Comparison of ENCODE assay signal across 18 cellular contexts in the genomic region with DNA sequence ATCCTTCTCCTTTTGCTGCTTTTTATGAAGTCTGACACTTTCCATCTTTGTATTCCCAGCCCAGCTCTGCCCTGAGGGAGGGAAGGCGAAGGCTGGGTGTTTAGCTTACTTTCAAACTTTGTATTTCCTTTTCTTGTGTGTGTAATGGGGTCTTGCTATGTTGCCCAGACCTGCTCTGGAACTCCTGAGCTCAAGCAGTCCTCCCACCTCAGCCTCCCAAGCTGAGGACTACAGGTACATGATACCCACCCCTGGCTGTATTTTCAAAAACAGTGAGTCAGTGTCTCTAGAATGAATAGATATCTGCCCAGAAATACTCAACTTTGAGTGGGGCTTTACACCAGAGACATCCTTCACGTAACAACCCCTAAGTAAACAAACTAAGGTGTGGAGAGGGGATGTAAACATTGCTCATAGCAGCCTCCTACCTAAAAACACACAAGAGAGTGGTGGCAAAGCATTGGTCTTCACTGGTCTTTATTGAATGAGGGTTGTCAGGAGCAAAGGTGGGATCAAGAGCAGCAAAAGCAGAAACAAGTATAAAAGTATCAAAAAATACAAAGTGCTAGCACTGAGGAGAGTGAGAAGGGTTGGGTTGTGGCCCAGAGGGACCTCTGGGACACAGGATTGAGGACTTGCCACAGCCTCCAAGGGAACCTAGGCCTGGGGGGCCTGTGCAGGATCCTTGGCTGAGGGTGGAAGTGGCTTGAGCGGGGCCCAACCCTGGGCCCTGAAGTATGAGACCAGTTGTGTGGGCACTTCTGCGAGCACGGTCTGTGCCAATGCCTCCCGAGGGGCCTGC. TPM values are rescaled to one million over a fixed set of nuclear protein-coding genes. Genes with fewer than 3 reads are reported as not detected.
DNase-seq lines count a peak whose midpoint lies in the region; ATAC-seq and TF ChIP-seq lines count a peak whose summit lies in the region.
"Had no signal": no experiment of that assay in that cellular context is flagged by ENCODE, and none has a peak within 500 bp of the region (broad histone marks: within the 10 kb centered on the region; RNA-seq: fewer than 3 reads in every experiment).

No MANE protein-coding gene starts in this region.

- POLR2A ChIA-PET in activated CD8-positive, alpha-beta T cell treated with anti-CD3 and anti-CD28 coated beads for 36 hours (lab: Charles Lee): no interaction called here
- POLR2A ChIA-PET in activated CD8-positive, alpha-beta T cell treated with anti-CD3 and anti-CD28 coated beads, Interleukin-2, amount 10 ng/mL, durations not matched to agents 7 days and 5 days (lab: Charles Lee): interaction anchor here (0.6 to 1.3 kb wide), 2 partner anchors 38 to 184 kb away, joined by 3 to 5 read pairs; a partner anchor contains a TSS

- H3K4me3 ChIP-seq in MG63: no peak overlapping the region
- H3K4me3 ChIP-seq: A549, spleen had no signal

- intact Hi-C loops in activated CD8-positive, alpha-beta T cell treated with anti-CD3 and anti-CD28 coated beads for 36 hours (cut with micrococcal nuclease): no loop called here
- intact Hi-C loops in Calu3 (cut with micrococcal nuclease; ENCODE audit: unreplicated experiment): no loop called here

- BruUV-seq in Calu3 (replicated peaks; lab: Mats Ljungman, UMichigan): TSS peak; percentile 49

- H3K27me3 ChIP-seq in MG63: no peaks in the 10 kb centered on the region
- H3K27me3 ChIP-seq: spleen had no signal

- TF ChIP-seq CTCF in activated CD8-positive, alpha-beta T cell treated with anti-CD3 and anti-CD28 coated beads for 36 hours (IDR thresholded peaks at IDR 0.05): no peak
- no peak for TF ChIP-seq CTCF in Calu3 (IDR thresholded peaks at IDR 0.05; ENCODE audit: unreplicated experiment)
- no peak for TF ChIP-seq CTCF in nephron progenitor cell (IDR thresholded peaks at IDR 0.05)

- no peak overlapping the region for H3K4me3 Mint-ChIP-seq in activated CD8-positive, alpha-beta T cell treated with anti-CD3 and anti-CD28 coated beads for 36 hours
- no peak overlapping the region for H3K4me3 Mint-ChIP-seq in activated CD8-positive, alpha-beta T cell treated with anti-CD3 and anti-CD28 coated beads, Interleukin-2, amount 10 ng/mL, durations not matched to agents 7 days and 5 days
- no peak overlapping the region for H3K4me3 Mint-ChIP-seq in Calu3 (ENCODE audit: low read depth, unreplicated experiment)
- no peak overlapping the region for H3K4me3 Mint-ChIP-seq in nephron progenitor cell

- peaks cover 31% of the 10 kb centered on the region for H3K36me3 Mint-ChIP-seq in activated CD8-positive, alpha-beta T cell treated with anti-CD3 and anti-CD28 coated beads for 36 hours (ENCODE audit: low read depth)
- peaks cover 44% of the 10 kb centered on the region for H3K36me3 Mint-ChIP-seq in activated CD8-positive, alpha-beta T cell treated with anti-CD3 and anti-CD28 coated beads, Interleukin-2, amount 10 ng/mL, durations not matched to agents 7 days and 5 days (ENCODE audit: low read depth)
- H3K36me3 Mint-ChIP-seq in Calu3 (ENCODE audit: insufficient read depth, unreplicated experiment): peaks cover 82% of the 10 kb centered on the region
- H3K36me3 Mint-ChIP-seq in activated naive CD4-positive, alpha-beta T cell treated with anti-CD3 and anti-CD28 coated beads, Interleukin-2, amount 50 U/mL, for 72 hours: peaks cover 15 to 17% of the 10 kb centered on the region in 2 donors
- peaks cover 68% of the 10 kb centered on the region for H3K36me3 Mint-ChIP-seq in nephron progenitor cell (ENCODE audit: low read depth)

- peaks cover 76% of the 10 kb centered on the region for H3K36me3 ChIP-seq in MG63

- no peaks in the 10 kb centered on the region for H3K9me3 Mint-ChIP-seq in activated CD8-positive, alpha-beta T cell treated with anti-CD3 and anti-CD28 coated beads for 36 hours
- H3K9me3 Mint-ChIP-seq in activated CD8-positive, alpha-beta T cell treated with anti-CD3 and anti-CD28 coated beads, Interleukin-2, amount 10 ng/mL, durations not matched to agents 7 days and 5 days (ENCODE audit: insufficient read depth): no peaks in the 10 kb centered on the region
- no peaks in the 10 kb centered on the region for H3K9me3 Mint-ChIP-seq in Calu3 (ENCODE audit: low read depth, unreplicated experiment)
- no peaks in the 10 kb centered on the region for H3K9me3 Mint-ChIP-seq in activated naive CD4-positive, alpha-beta T cell treated with anti-CD3 and anti-CD28 coated beads, Interleukin-2, amount 50 U/mL, for 72 hours
- no peaks in the 10 kb centered on the region for H3K9me3 Mint-ChIP-seq in nephron progenitor cell

- no peak for ATAC-seq in activated CD8-positive, alpha-beta T cell treated with anti-CD3 and anti-CD28 coated beads for 36 hours
- no peak for ATAC-seq in activated CD8-positive, alpha-beta T cell treated with anti-CD3 and anti-CD28 coated beads, Interleukin-2, amount 10 ng/mL, durations not matched to agents 7 days and 5 days
- ATAC-seq in activated naive CD4-positive, alpha-beta T cell treated with anti-CD3 and anti-CD28 coated beads, Interleukin-2, amount 50 U/mL, for 72 hours: no peak
- no peak for ATAC-seq in HG02610 (IDR thresholded peaks at IDR 0.05; ENCODE audit: unreplicated experiment)
- ATAC-seq: A549 had no signal

- no peaks in the 10 kb centered on the region for H3K4me1 Mint-ChIP-seq in activated CD8-positive, alpha-beta T cell treated with anti-CD3 and anti-CD28 coated beads for 36 hours (ENCODE audit: low read depth)
- no peaks in the 10 kb centered on the region for H3K4me1 Mint-ChIP-seq in activated CD8-positive, alpha-beta T cell treated with anti-CD3 and anti-CD28 coated beads, Interleukin-2, amount 10 ng/mL, durations not matched to agents 7 days and 5 days (ENCODE audit: low read depth)
- H3K4me1 Mint-ChIP-seq in Calu3 (ENCODE audit: low read depth, unreplicated experiment) (no peaks in the 10 kb centered on the region), nephron progenitor cell (no peaks in the 10 kb centered on the region)

- CTCF ChIA-PET in activated CD8-positive, alpha-beta T cell treated with anti-CD3 and anti-CD28 coated beads for 36 hours (lab: Charles Lee): no interaction called here
- CTCF ChIA-PET in activated CD8-positive, alpha-beta T cell treated with anti-CD3 and anti-CD28 coated beads, Interleukin-2, amount 10 ng/mL, durations not matched to agents 7 days and 5 days (lab: Charles Lee): no interaction called here
- CTCF ChIA-PET in Calu3 (lab: Charles Lee): interaction anchor here (0.6 kb wide), 1 partner anchor 1425 kb away, joined by 3 read pairs; no protein-coding TSS in a partner anchor

- H3K27me3 Mint-ChIP-seq in activated CD8-positive, alpha-beta T cell treated with anti-CD3 and anti-CD28 coated beads for 36 hours: no peaks in the 10 kb centered on the region
- H3K27me3 Mint-ChIP-seq in activated CD8-positive, alpha-beta T cell treated with anti-CD3 and anti-CD28 coated beads, Interleukin-2, amount 10 ng/mL, durations not matched to agents 7 days and 5 days (ENCODE audit: low read depth): no peaks in the 10 kb centered on the region
- H3K27me3 Mint-ChIP-seq in Calu3 (ENCODE audit: unreplicated experiment): no peaks in the 10 kb centered on the region
- no peaks in the 10 kb centered on the region for H3K27me3 Mint-ChIP-seq in nephron progenitor cell (ENCODE audit: low read depth, poor library complexity)

- H3K9me3 ChIP-seq in MG63: no peaks in the 10 kb centered on the region
- H3K9me3 ChIP-seq: A549, spleen had no signal

- peak overlapping the region; percentile 65 for H3K27ac Mint-ChIP-seq in activated CD8-positive, alpha-beta T cell treated with anti-CD3 and anti-CD28 coated beads for 36 hours
- H3K27ac Mint-ChIP-seq in activated CD8-positive, alpha-beta T cell treated with anti-CD3 and anti-CD28 coated beads, Interleukin-2, amount 10 ng/mL, durations not matched to agents 7 days and 5 days: no peak overlapping the region
- H3K27ac Mint-ChIP-seq in Calu3 (ENCODE audit: unreplicated experiment) (peak overlapping the region; percentile 8), nephron progenitor cell (peak overlapping the region; percentile 40)
- peak overlapping the region; percentile 63 to 89 for H3K27ac Mint-ChIP-seq in activated naive CD4-positive, alpha-beta T cell treated with anti-CD3 and anti-CD28 coated beads, Interleukin-2, amount 50 U/mL, for 72 hours

- no peak for DNase-seq in activated CD8-positive, alpha-beta T cell treated with anti-CD3 and anti-CD28 coated beads for 36 hours
- no peak for DNase-seq in activated CD8-positive, alpha-beta T cell treated with anti-CD3 and anti-CD28 coated beads, Interleukin-2, amount 10 ng/mL, durations not matched to agents 7 days and 5 days
- no peak for DNase-seq in Calu3
- DNase-seq in activated naive CD4-positive, alpha-beta T cell treated with anti-CD3 and anti-CD28 coated beads, Interleukin-2, amount 50 U/mL, for 72 hours (ENCODE audit: low spot score in 2 of 2): peak in 1 of 2 donors; percentile 46
- DNase-seq in nephron progenitor cell: no peak
- no peak for DNase-seq in NCI-H446 (lab: John Stamatoyannopoulos, UW)
- DNase-seq in MG63: no peak
- DNase-seq: activated CD4-positive, CD25-positive, alpha-beta regulatory T cell treated with anti-CD3 and anti-CD28 coated beads, Interleukin-2, amount 50 U/mL, for 72 hours; activated T-cell treated with anti-CD3 and anti-CD28 coated beads, Interleukin-2, amount 50 U/mL, for 1 hour; anterior cingulate cortex; KBM-7; mammary epithelial cell; NCI-H1930; NCI-H524; SIG-M5; spleen had no signal

RNA-seq across cellular contexts. Expression of a gene that starts 10.2 kb away (rescaled TPM):
- 10 to 100 TPM; 11.5 to 11.8 TPM for total RNA-seq in activated CD8-positive, alpha-beta T cell treated with anti-CD3 and anti-CD28 coated beads for 36 hours
- total RNA-seq in activated CD8-positive, alpha-beta T cell treated with anti-CD3 and anti-CD28 coated beads, Interleukin-2, amount 10 ng/mL, durations not matched to agents 7 days and 5 days: 1 to 10 TPM; 2.6 to 5.0 TPM
- total RNA-seq in Calu3 (2022): 7.7 and 15.9 TPM in 2 replicates
- 10 to 100 TPM in 1 of 2 donors, 1 to 10 TPM in 1; 9.6 to 13.2 TPM for total RNA-seq in activated naive CD4-positive, alpha-beta T cell treated with anti-CD3 and anti-CD28 coated beads, Interleukin-2, amount 50 U/mL, for 72 hours
- total RNA-seq in MG63 (2014; rRNA removed; shearing (Covaris generic); ENCODE audit: low replicate concordance): 0.47 and 1.4 TPM in 2 replicates

RNA-seq across cellular contexts. Expression of a gene that starts 38.9 kb away (rescaled TPM):
- total RNA-seq in activated CD8-positive, alpha-beta T cell treated with anti-CD3 and anti-CD28 coated beads for 36 hours: 100 to 1,000 TPM; 308 to 324 TPM
- total RNA-seq in activated CD8-positive, alpha-beta T cell treated with anti-CD3 and anti-CD28 coated beads, Interleukin-2, amount 10 ng/mL, durations not matched to agents 7 days and 5 days: 100 to 1,000 TPM; 271 to 272 TPM
- 458 and 505 TPM in 2 replicates for total RNA-seq in Calu3 (2022)
- 100 to 1,000 TPM; 332 to 352 TPM for total RNA-seq in activated naive CD4-positive, alpha-beta T cell treated with anti-CD3 and anti-CD28 coated beads, Interleukin-2, amount 50 U/mL, for 72 hours
- total RNA-seq in MG63 (2014; rRNA removed; shearing (Covaris generic); ENCODE audit: low replicate concordance): 284 and 335 TPM in 2 replicates

RNA-seq across cellular contexts. Expression of a gene that starts 38.9 kb away (rescaled TPM):
- 100 to 1,000 TPM; 111 to 114 TPM for total RNA-seq in activated CD8-positive, alpha-beta T cell treated with anti-CD3 and anti-CD28 coated beads for 36 hours
- total RNA-seq in activated CD8-positive, alpha-beta T cell treated with anti-CD3 and anti-CD28 coated beads, Interleukin-2, amount 10 ng/mL, durations not matched to agents 7 days and 5 days: 100 to 1,000 TPM; 112 to 119 TPM
- total RNA-seq in Calu3 (2022): 125 and 133 TPM in 2 replicates
- 100 to 1,000 TPM; 110 to 116 TPM for total RNA-seq in activated naive CD4-positive, alpha-beta T cell treated with anti-CD3 and anti-CD28 coated beads, Interleukin-2, amount 50 U/mL, for 72 hours
- 42.9 and 54.6 TPM in 2 replicates for total RNA-seq in MG63 (2014; rRNA removed; shearing (Covaris generic); ENCODE audit: low replicate concordance)
